8 cellular contexts compared by ENCODE assay signal in genomic region chr10:119891849-119892187, GRCh38. TPM values are rescaled to one million over a fixed set of nuclear protein-coding genes. Genes with fewer than 3 reads are reported as not detected.
DNase-seq lines count a peak whose midpoint lies in the region; ATAC-seq and TF ChIP-seq lines count a peak whose summit lies in the region.
"Not testable (repeated sequence)": the region's sequence is repeated elsewhere in the genome, so short reads cannot be mapped to it uniquely, and the experiment has no call there.

No MANE protein-coding gene starts in this region.

- intact Hi-C loops in naive thymus-derived CD4-positive, alpha-beta T cell (cut with micrococcal nuclease) = loop anchor here (1.0 to 5.0 kb wide), 8 partner anchors 19 to 1846 kb away; partner anchors contain the start of genes CACUL1 (in 1 of the 2), FAM204A (in 1 of the 2), MCMBP (in 1 of the 2) and PRDX3 (in 1 of the 2)
- intact Hi-C loops in spleen (cut with DNase I; ENCODE audit: low total_unique reads) = not testable (repeated sequence)

- peak overlapping the region; percentile 56 for H3K27ac Mint-ChIP-seq in activated naive CD8-positive, alpha-beta T cell
- H3K27ac Mint-ChIP-seq in naive thymus-derived CD4-positive, alpha-beta T cell = peak overlapping the region in 7 of 9 donors; percentile 95 to 99 (median 98)

- peak overlapping the region; percentile 93 for H3K9ac ChIP-seq in SK-N-MC (ENCODE audit: insufficient read length)

- H3K4me1 ChIP-seq in ectodermal cell (ENCODE audit: control insufficient read depth, insufficient read depth, low read length); iPS DF 6.9 (ENCODE audit: control insufficient read depth, insufficient read depth, low read length): not testable (repeated sequence)
- H3K4me1 ChIP-seq in naive thymus-derived CD4-positive, alpha-beta T cell (ENCODE audit: control insufficient read depth in 2 of 2, insufficient read depth in 2 of 2, low read length in 2 of 2) = peaks cover 12 to 21% of the 10 kb centered on the region in 2 donors
- H3K4me1 ChIP-seq in spleen = peaks cover 27 to 60% (median 42%) of the 10 kb centered on the region in 6 donors

- H3K36me3 ChIP-seq in SK-N-MC (ENCODE audit: insufficient read depth, low read length); ectodermal cell (ENCODE audit: control insufficient read depth, insufficient read depth, low read length); iPS DF 6.9 (ENCODE audit: control insufficient read depth, insufficient read depth, low read length); naive thymus-derived CD4-positive, alpha-beta T cell (ENCODE audit: control insufficient read depth in 2 of 3, insufficient read depth in 3 of 3, low read length in 3 of 3): not testable (repeated sequence)
- peaks cover 0 to 16% (median 2%) of the 10 kb centered on the region in 6 donors for H3K36me3 ChIP-seq in spleen

- H3K4me3 Mint-ChIP-seq in activated naive CD8-positive, alpha-beta T cell = peak overlapping the region; percentile 99
- H3K4me3 Mint-ChIP-seq in naive thymus-derived CD4-positive, alpha-beta T cell = peak overlapping the region; percentile 92 to 100 (median 98)

- not testable (repeated sequence) for H3K9me3 Mint-ChIP-seq in activated naive CD8-positive, alpha-beta T cell (ENCODE audit: low read depth); naive thymus-derived CD4-positive, alpha-beta T cell

- H3K36me3 Mint-ChIP-seq in activated naive CD8-positive, alpha-beta T cell = not testable (repeated sequence)
- peaks cover 0 to 11% (median 0%) of the 10 kb centered on the region in 5 donors for H3K36me3 Mint-ChIP-seq in naive thymus-derived CD4-positive, alpha-beta T cell

- peaks cover 39% of the 10 kb centered on the region for H3K4me1 Mint-ChIP-seq in activated naive CD8-positive, alpha-beta T cell (ENCODE audit: low read depth)
- peaks cover 34 to 47% (median 42%) of the 10 kb centered on the region in 7 donors for H3K4me1 Mint-ChIP-seq in naive thymus-derived CD4-positive, alpha-beta T cell

- not testable (repeated sequence) for H3K27me3 ChIP-seq in ectodermal cell (ENCODE audit: control insufficient read depth, insufficient read depth, low read length, poor library complexity, severe bottlenecking); iPS DF 6.9 (ENCODE audit: control insufficient read depth, insufficient read depth, low read length); naive thymus-derived CD4-positive, alpha-beta T cell (ENCODE audit: control insufficient read depth in 2 of 2, insufficient read depth in 2 of 2, low read length in 2 of 2); spleen (replicated peaks in 1 of 7)

- POLR2A ChIA-PET in naive thymus-derived CD4-positive, alpha-beta T cell (lab: Charles Lee) = interaction anchor here (0.9 to 4.2 kb wide), 5 partner anchors 16 to 787 kb away, joined by 3 to 61 read pairs (median 3); partner anchors contain the start of genes DENND10 and MCMBP

- not testable (repeated sequence) for H3K27ac ChIP-seq in SK-N-MC; iPS DF 6.9 (ENCODE audit: low read length)
- peak overlapping the region; percentile 26 for H3K27ac ChIP-seq in ectodermal cell (ENCODE audit: insufficient read depth, low read depth, low read length, poor library complexity, severe bottlenecking)
- peak overlapping the region; percentile 89 for H3K27ac ChIP-seq in naive thymus-derived CD4-positive, alpha-beta T cell (ENCODE audit: low read depth, low read length)
- peak overlapping the region; percentile 69 to 94 (median 89) for H3K27ac ChIP-seq in spleen

- not testable (repeated sequence) for H3K27me3 Mint-ChIP-seq in activated naive CD8-positive, alpha-beta T cell; naive thymus-derived CD4-positive, alpha-beta T cell

- H3K4me3 ChIP-seq in AG09309 (ENCODE audit: control insufficient read depth, low read depth, low read length) (peak overlapping the region; percentile 100), HFF-Myc (replicated peaks; ENCODE audit: low read depth, low read length) (peak overlapping the region; percentile 100), SK-N-MC (peak overlapping the region; percentile 87), ectodermal cell (ENCODE audit: insufficient read depth, low read depth, low read length) (peak overlapping the region; percentile 99), iPS DF 6.9 (ENCODE audit: low read length) (peak overlapping the region; percentile 5; the same call in 1 of the 2 replicates), spleen (peak overlapping the region; percentile 61 to 92 (median 83))
- H3K4me3 ChIP-seq in naive thymus-derived CD4-positive, alpha-beta T cell (ENCODE audit: low read length) = peak overlapping the region; percentile 95

- CTCF ChIA-PET in naive thymus-derived CD4-positive, alpha-beta T cell (lab: Charles Lee) = interaction anchor here (0.8 to 1.1 kb wide), 2 partner anchors 19 kb away, joined by 3 to 4 read pairs; partner anchors contain the start of gene MCMBP

- not testable (repeated sequence) for TF ChIP-seq POLR2A in spleen (IDR thresholded peaks at IDR 0.05)

- not testable (repeated sequence) for H3K9me3 ChIP-seq in SK-N-MC (ENCODE audit: low read depth, low read length); ectodermal cell (ENCODE audit: control insufficient read depth, low read length); iPS DF 6.9 (ENCODE audit: control insufficient read depth, insufficient read depth, low read length); naive thymus-derived CD4-positive, alpha-beta T cell (ENCODE audit: control insufficient read depth in 2 of 3, low read length in 3 of 3); spleen

- not testable (repeated sequence) for ATAC-seq in naive thymus-derived CD4-positive, alpha-beta T cell

- DNase-seq in AG09309 (ENCODE audit: low read depth); HFF-Myc (ENCODE audit: extremely low read depth, low read depth); SK-N-MC (ENCODE audit: low read depth, low spot score); iPS DF 6.9 (ENCODE audit: low read depth, low spot score); naive thymus-derived CD4-positive, alpha-beta T cell: not testable (repeated sequence)
- peak; percentile 79 for DNase-seq in spleen

- WGBS in ectodermal cell, 2 experiments = 61 to 66% methylated on average over 14 of the region's 14 CpGs
- WGBS in iPS DF 6.9 (ENCODE audit: insufficient coverage, insufficient read length) = no CpG with 5 or more reads among the region's 14 CpGs
- 44 to 69% (median 58%) methylated on average over 14 of the region's 14 CpGs for WGBS in spleen, 5 donors

- not testable (repeated sequence) for TF ChIP-seq CTCF in AG09309 (IDR thresholded peaks at IDR 0.05; ENCODE audit: control insufficient read depth, insufficient read depth, low read depth, low read length, missing control alignments); HFF-Myc (IDR thresholded peaks at IDR 0.05; ENCODE audit: low read depth, low read length, missing control alignments); spleen (IDR thresholded peaks at IDR 0.05 in 8 of 11, conservative IDR thresholded peaks at IDR 0.05 in 3 of 11)

RNA-seq across cellular contexts. Expression of gene SEC23IP, which starts 0.7 kb away (rescaled TPM):
- polyA plus RNA-seq in ectodermal cell (2013, experiment 1 of 4) = 48.5 TPM
- polyA plus RNA-seq in ectodermal cell (2013, experiment 2 of 4) = 51.9 TPM
- 33.5 TPM for polyA plus RNA-seq in ectodermal cell (2013, experiment 3 of 4)
- 38.2 TPM for polyA plus RNA-seq in ectodermal cell (2013, experiment 4 of 4)
- total RNA-seq in naive thymus-derived CD4-positive, alpha-beta T cell = 10 to 100 TPM; 34.8 to 68.3 (median 54.4) TPM
- 10 to 100 TPM; 38.3 to 45.1 TPM for polyA plus RNA-seq in naive thymus-derived CD4-positive, alpha-beta T cell
- total RNA-seq in spleen = 10 to 100 TPM; 26.0 to 59.9 (median 56.3) TPM
- polyA plus RNA-seq in spleen = 1 to 10 TPM; 6.8 to 9.7 (median 8.1) TPM

RNA-seq across cellular contexts. Expression of gene MCMBP, which starts 19.2 kb away (rescaled TPM):
- 78.7 TPM for polyA plus RNA-seq in ectodermal cell (2013, experiment 1 of 4)
- 86.1 TPM for polyA plus RNA-seq in ectodermal cell (2013, experiment 2 of 4)
- 72.4 TPM for polyA plus RNA-seq in ectodermal cell (2013, experiment 3 of 4)
- 72.5 TPM for polyA plus RNA-seq in ectodermal cell (2013, experiment 4 of 4)
- total RNA-seq in naive thymus-derived CD4-positive, alpha-beta T cell = 10 to 100 TPM; 30.5 to 82.8 (median 42.6) TPM
- polyA plus RNA-seq in naive thymus-derived CD4-positive, alpha-beta T cell = 10 to 100 TPM; 47.6 to 67.7 TPM
- total RNA-seq in spleen = 10 to 100 TPM; 43.3 to 67.6 (median 48.6) TPM
- 10 to 100 TPM; 14.2 to 26.2 (median 21.0) TPM for polyA plus RNA-seq in spleen

Comparison
In these comparisons a context has a peak if more than half of its experiments do, and no peak if none do; other contexts are left out.
1. H3K4me3 ChIP-seq: peak in every context shown above with its lines; median percentile 100 in AG09309; 100 in HFF-Myc; 99 in ectodermal cell; 95 in naive thymus-derived CD4-positive, alpha-beta T cell; 87 in SK-N-MC; 83 in spleen; 5 in iPS DF 6.9.